32 cellular contexts compared by ENCODE assay signal in genomic region chr1:87686137-87686490, GRCh38.
DNase-seq lines count a peak whose midpoint lies in the region; ATAC-seq and TF ChIP-seq lines count a peak whose summit lies in the region.
"Had no signal": no experiment of that assay in that cellular context is flagged by ENCODE, and none has a peak within 500 bp of the region (broad histone marks: within the 10 kb centered on the region; RNA-seq: fewer than 3 reads in every experiment).

No MANE protein-coding gene starts in this region.

- H3K4me3 Mint-ChIP-seq in nephron progenitor cell = no peak overlapping the region
- H3K4me3 Mint-ChIP-seq: activated CD4-positive, alpha-beta T cell treated with anti-CD3 and anti-CD28 coated beads, Interleukin-2, amount 10 ng/mL, durations not matched to agents 24 days and 14 days; activated naive CD8-positive, alpha-beta T cell treated with anti-CD3 and anti-CD28 coated beads, Interleukin-2, amount 10 ng/mL, durations not matched to agents 7 days and 5 days; CD4-positive, alpha-beta T cell; dendritic cell treated with granulocyte-macrophage colony-stimulating factor and Interleukin-4, amounts not matched to agents 40 ng/mL and 50 ng/mL, for 4 days; stimulated activated naive CD8-positive, alpha-beta T cell treated with anti-CD3 and anti-CD28 coated beads, Interleukin-15, Interleukin-2, amounts not matched to agents 100 ng/mL and 50 ng/mL, for 24 hours had no signal

- no peaks in the 10 kb centered on the region for H3K36me3 Mint-ChIP-seq in nephron progenitor cell (ENCODE audit: low read depth)
- H3K36me3 Mint-ChIP-seq: activated naive CD8-positive, alpha-beta T cell treated with anti-CD3 and anti-CD28 coated beads, Interleukin-2, amount 10 ng/mL, durations not matched to agents 7 days and 5 days; brain had no signal

- intact Hi-C loops in A673 (cut with micrococcal nuclease; ENCODE audit: unreplicated experiment) = loop anchor here (5.0 kb wide), 1 partner anchor 266 kb away; no protein-coding TSS in a partner anchor

- DNase-seq in A673 (ENCODE audit: low spot score) (peak; percentile 17), fibroblast of villous mesenchyme (ENCODE audit: low read depth) (peak; percentile 15), osteoblast (ENCODE audit: insufficient read length, low spot score, missing footprints) (no peak), kidney glomerular epithelial cell (lab: John Stamatoyannopoulos, UW) (no peak), nephron progenitor cell (no peak)
- DNase-seq: activated gamma-delta T cell; activated naive CD8-positive, alpha-beta T cell treated with anti-CD3 and anti-CD28 coated beads, Interleukin-2, amount 10 ng/mL, durations not matched to agents 7 days and 5 days; AML-193; CD4-positive, alpha-beta T cell; foreskin fibroblast; heart left ventricle; NCI-H1436; NCI-H2081 treated with DMSO at 0.1 percent for 48 hours; NCI-H226; SHP77; spleen; stimulated activated CD8-positive, alpha-beta memory T cell treated with anti-CD3 and anti-CD28 coated beads, Interleukin-4, amount 100 ng/mL, for 48 hours; SW 1271; T-helper 9 cell had no signal

- H3K9ac ChIP-seq in OCI-LY1 (ENCODE audit: low read length) = no peak overlapping the region
- H3K9ac ChIP-seq: KMS-11, parathyroid adenoma had no signal

- TF ChIP-seq CTCF in A673 (conservative IDR thresholded peaks at IDR 0.05; ENCODE audit: low read depth, low read length) (no peak), OCI-LY1 (IDR thresholded peaks at IDR 0.05; ENCODE audit: low read length) (no peak), fibroblast of villous mesenchyme (IDR thresholded peaks at IDR 0.05; ENCODE audit: insufficient read depth, low read depth, low read length) (no peak), osteoblast (IDR thresholded peaks at IDR 0.05; ENCODE audit: extremely low read depth, low read depth, low read length) (no peak), nephron progenitor cell (IDR thresholded peaks at IDR 0.05) (no peak)

- H3K79me2 ChIP-seq in OCI-LY1 (ENCODE audit: insufficient read depth, low read length) = no peaks in the 10 kb centered on the region
- no peaks in the 10 kb centered on the region for H3K79me2 ChIP-seq in osteoblast (ENCODE audit: insufficient read depth, low read length)
- H3K79me2 ChIP-seq: parathyroid adenoma had no signal

- ATAC-seq in GM19328 (IDR thresholded peaks at IDR 0.05; ENCODE audit: unreplicated experiment) (no peak), GM21825 (IDR thresholded peaks at IDR 0.05; ENCODE audit: unreplicated experiment) (no peak)
- ATAC-seq: A549, heart left ventricle, Panc1 had no signal

- H3K36me3 ChIP-seq in A673 (ENCODE audit: insufficient read depth, low read length, poor library complexity, severe bottlenecking) (no peaks in the 10 kb centered on the region), OCI-LY1 (ENCODE audit: insufficient read depth, low read length) (no peaks in the 10 kb centered on the region), osteoblast (ENCODE audit: insufficient read depth, low read length) (no peaks in the 10 kb centered on the region)
- H3K36me3 ChIP-seq: heart left ventricle, right atrium auricular region, spleen had no signal

- H3F3A ChIP-seq in OCI-LY1 (ENCODE audit: insufficient read depth, low read length) = no peaks in the 10 kb centered on the region

- CTCF ChIA-PET in A673 (lab: Charles Lee) = interaction anchor here (1.5 kb wide), 1 partner anchor 267 kb away, joined by 6 read pairs; no protein-coding TSS in a partner anchor

- H4K20me1 ChIP-seq in OCI-LY1 (ENCODE audit: insufficient read depth, low read length) = no peaks in the 10 kb centered on the region
- H4K20me1 ChIP-seq in osteoblast (ENCODE audit: insufficient read depth, low read length) = no peaks in the 10 kb centered on the region

- no peak overlapping the region for H3K27ac Mint-ChIP-seq in nephron progenitor cell
- H3K27ac Mint-ChIP-seq: activated CD4-positive, alpha-beta T cell treated with anti-CD3 and anti-CD28 coated beads, Interleukin-2, amount 10 ng/mL, durations not matched to agents 24 days and 14 days; activated naive CD8-positive, alpha-beta T cell treated with anti-CD3 and anti-CD28 coated beads, Interleukin-2, amount 10 ng/mL, durations not matched to agents 7 days and 5 days; CD4-positive, alpha-beta T cell; dendritic cell treated with granulocyte-macrophage colony-stimulating factor and Interleukin-4, amounts not matched to agents 40 ng/mL and 50 ng/mL, for 4 days; stimulated activated naive CD8-positive, alpha-beta T cell treated with anti-CD3 and anti-CD28 coated beads, Interleukin-15, Interleukin-2, amounts not matched to agents 100 ng/mL and 50 ng/mL, for 24 hours had no signal

- H3K9me3 ChIP-seq in A673 (ENCODE audit: low read depth, low read length, poor library complexity, severe bottlenecking) (no peaks in the 10 kb centered on the region), OCI-LY1 (ENCODE audit: low read length) (no peaks in the 10 kb centered on the region), osteoblast (ENCODE audit: low read depth, low read length) (no peaks in the 10 kb centered on the region)
- H3K9me3 ChIP-seq: A549, heart left ventricle, right atrium auricular region, spleen had no signal

- H3K9me2 ChIP-seq in OCI-LY1 (ENCODE audit: low read depth, low read length) = no peaks in the 10 kb centered on the region

- H3K27ac ChIP-seq in A673 (ENCODE audit: low read depth, low read length, poor library complexity, severe bottlenecking) (peak overlapping the region; percentile 80), OCI-LY1 (ENCODE audit: low read depth, low read length, poor library complexity, severe bottlenecking) (no peak overlapping the region), osteoblast (ENCODE audit: low read depth, low read length) (no peak overlapping the region)
- H3K27ac ChIP-seq: A549, KMS-11, parathyroid adenoma, right atrium auricular region, spleen, VCaP had no signal

- H3K27me3 ChIP-seq in A673 (replicated peaks; ENCODE audit: insufficient read depth, low read depth, low read length, poor library complexity) (no peaks in the 10 kb centered on the region), OCI-LY1 (ENCODE audit: insufficient read depth, low read length) (no peaks in the 10 kb centered on the region), osteoblast (ENCODE audit: insufficient read depth, low read length) (no peaks in the 10 kb centered on the region)
- H3K27me3 ChIP-seq: heart left ventricle, right atrium auricular region, spleen had no signal

- no peak overlapping the region for H3K4me2 ChIP-seq in OCI-LY1 (ENCODE audit: low read length)
- peak overlapping the region; percentile 71 for H3K4me2 ChIP-seq in osteoblast (ENCODE audit: insufficient read depth, low read length)
- H3K4me2 ChIP-seq: A549, KMS-11 had no signal

- POLR2A ChIA-PET in A673 (lab: Charles Lee; ENCODE audit: low non-redundant PET) = no interaction called here

- H3K4me1 ChIP-seq in A673 (ENCODE audit: insufficient read depth, low read length, poor library complexity, severe bottlenecking) (peaks cover 38% of the 10 kb centered on the region), OCI-LY1 (ENCODE audit: insufficient read depth, low read length, severe bottlenecking) (peaks cover 27% of the 10 kb centered on the region), osteoblast (ENCODE audit: insufficient read depth, low read length) (peaks cover 13% of the 10 kb centered on the region)
- H3K4me1 ChIP-seq: A549, parathyroid adenoma, right atrium auricular region had no signal

- peaks cover 5% of the 10 kb centered on the region for H3K9me3 Mint-ChIP-seq in nephron progenitor cell
- H3K9me3 Mint-ChIP-seq: activated CD4-positive, alpha-beta T cell treated with anti-CD3 and anti-CD28 coated beads, Interleukin-2, amount 10 ng/mL, durations not matched to agents 24 days and 14 days; activated naive CD8-positive, alpha-beta T cell treated with anti-CD3 and anti-CD28 coated beads, Interleukin-2, amount 10 ng/mL, durations not matched to agents 7 days and 5 days; CD4-positive, alpha-beta T cell; dendritic cell treated with granulocyte-macrophage colony-stimulating factor and Interleukin-4, amounts not matched to agents 40 ng/mL and 50 ng/mL, for 4 days; stimulated activated naive CD8-positive, alpha-beta T cell treated with anti-CD3 and anti-CD28 coated beads, Interleukin-15, Interleukin-2, amounts not matched to agents 100 ng/mL and 50 ng/mL, for 24 hours had no signal

- peaks cover 50% of the 10 kb centered on the region for H3K4me1 Mint-ChIP-seq in nephron progenitor cell
- H3K4me1 Mint-ChIP-seq: activated CD4-positive, alpha-beta T cell treated with anti-CD3 and anti-CD28 coated beads, Interleukin-2, amount 10 ng/mL, durations not matched to agents 24 days and 14 days had no signal

- H3K4me3 ChIP-seq in A673 (ENCODE audit: low read depth, low read length, poor library complexity, severe bottlenecking) (no peak overlapping the region), OCI-LY1 (ENCODE audit: low read depth, low read length, poor library complexity, severe bottlenecking) (no peak overlapping the region), fibroblast of villous mesenchyme (ENCODE audit: low read depth, low read length) (no peak overlapping the region), osteoblast (ENCODE audit: insufficient read depth, low read length) (no peak overlapping the region)
- H3K4me3 ChIP-seq: A549, right atrium auricular region, spleen had no signal

- H2AFZ ChIP-seq in OCI-LY1 (ENCODE audit: low read length) (peak overlapping the region; percentile 27; the same call in 1 of the 2 replicates), osteoblast (ENCODE audit: low read length) (peak overlapping the region; percentile 28)
- H2AFZ ChIP-seq: parathyroid adenoma had no signal

- BruUV-seq in A673 (replicated peaks; lab: Mats Ljungman, UMichigan) = no TSS peak

- no peaks in the 10 kb centered on the region for H3K27me3 Mint-ChIP-seq in nephron progenitor cell (ENCODE audit: low read depth, poor library complexity)
- H3K27me3 Mint-ChIP-seq: activated naive CD8-positive, alpha-beta T cell treated with anti-CD3 and anti-CD28 coated beads, Interleukin-2, amount 10 ng/mL, durations not matched to agents 7 days and 5 days; brain; dendritic cell treated with granulocyte-macrophage colony-stimulating factor and Interleukin-4, amounts not matched to agents 40 ng/mL and 50 ng/mL, for 4 days had no signal

Comparison
In these comparisons a context has a peak if more than half of its experiments do, and no peak if none do; other contexts are left out.
1. DNase-seq: peak in A673 (single experiment) and fibroblast of villous mesenchyme (single experiment); none in osteoblast (single experiment), kidney glomerular epithelial cell (single experiment) and nephron progenitor cell (single experiment).